In the genomic region with DNA sequence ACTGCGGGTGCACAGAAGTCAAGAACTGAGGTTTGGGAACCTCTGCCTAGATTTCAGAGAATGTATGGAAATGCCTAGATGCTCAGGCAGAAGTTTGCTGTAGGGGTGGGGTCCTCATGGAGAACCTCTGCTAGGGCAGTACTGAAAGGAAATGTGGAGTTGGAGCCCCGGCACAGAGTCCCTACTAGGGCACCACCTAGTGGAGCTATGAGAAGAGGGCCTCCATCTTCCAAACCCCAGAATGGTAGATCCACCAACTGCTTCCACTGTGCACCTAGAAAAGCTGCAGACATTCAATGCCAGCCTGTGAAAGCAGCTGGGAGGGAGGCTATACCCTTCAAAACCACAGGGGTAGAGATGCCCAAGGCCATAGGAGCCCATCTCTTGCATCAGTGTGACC, we compare ENCODE assay signal across 24 cellular contexts.
DNase-seq lines count a peak whose midpoint lies in the region; ATAC-seq, FAIRE-seq and TF ChIP-seq lines count a peak whose summit lies in the region.
"Had no signal": no experiment of that assay in that cellular context is flagged by ENCODE, and none has a peak within 500 bp of the region (broad histone marks: within the 10 kb centered on the region; RNA-seq: fewer than 3 reads in every experiment).

No MANE protein-coding gene starts in this region.

- H4K20me1 ChIP-seq in Karpas-422 (ENCODE audit: insufficient read depth, low read depth, low read length), result no peaks in the 10 kb centered on the region

- H3K4me3 ChIP-seq in Karpas-422 (ENCODE audit: low read length) (no peak overlapping the region), bronchial epithelial cell (ENCODE audit: low read depth, low read length) (no peak overlapping the region), gastrocnemius medialis (no peak overlapping the region)
- H3K4me3 ChIP-seq: esophagus muscularis mucosa, skin epidermis had no signal

- peaks cover 8% of the 10 kb centered on the region; the same call in 1 of the 2 replicates for H3K9me3 ChIP-seq in Karpas-422 (ENCODE audit: low read length)
- H3K9me3 ChIP-seq in gastrocnemius medialis, result no peaks in the 10 kb centered on the region
- H3K9me3 ChIP-seq: esophagus muscularis mucosa had no signal

- no peaks in the 10 kb centered on the region for H3K27me3 ChIP-seq in Karpas-422 (ENCODE audit: low read length)
- no peaks in the 10 kb centered on the region for H3K27me3 ChIP-seq in bronchial epithelial cell (ENCODE audit: control insufficient read depth, insufficient read depth, low read length)
- H3K27me3 ChIP-seq in gastrocnemius medialis, result no peaks in the 10 kb centered on the region
- H3K27me3 ChIP-seq: esophagus muscularis mucosa had no signal

- no peak overlapping the region for H2AFZ ChIP-seq in Karpas-422 (ENCODE audit: low read length)

- ATAC-seq in HG03039 (IDR thresholded peaks at IDR 0.05; ENCODE audit: unreplicated experiment), result no peak
- ATAC-seq in gastrocnemius medialis, result no peak
- ATAC-seq: HCT116; Right ventricle myocardium inferior; stimulated activated naive B cell treated with anti-CD40 and anti-IgM and Interleukin-4, amounts not matched to agents 10 μg/mL and 1 μg/mL and 100 μg/mL, for 72 hours; T-cell had no signal

- no peaks in the 10 kb centered on the region; the same call in 1 of the 2 replicates for H3K36me3 ChIP-seq in Karpas-422 (ENCODE audit: insufficient read depth, low read length)
- H3K36me3 ChIP-seq in bronchial epithelial cell (ENCODE audit: control insufficient read depth, insufficient read depth, low read length), result no peaks in the 10 kb centered on the region
- H3K36me3 ChIP-seq in gastrocnemius medialis, result no peaks in the 10 kb centered on the region
- H3K36me3 ChIP-seq: esophagus muscularis mucosa had no signal

- no peak for FAIRE-seq in bronchial epithelial cell (lab: Jason Lieb, UNC)
- FAIRE-seq: TTC549 had no signal

- no peak overlapping the region for H3K9ac ChIP-seq in Karpas-422 (ENCODE audit: low read length)

- TF ChIP-seq POLR2A in gastrocnemius medialis (IDR thresholded peaks at IDR 0.05), result no peak

- H3K4me1 ChIP-seq in Karpas-422 (ENCODE audit: low read length), result peaks cover 8% of the 10 kb centered on the region
- no peaks in the 10 kb centered on the region for H3K4me1 ChIP-seq in gastrocnemius medialis
- H3K4me1 ChIP-seq: esophagus muscularis mucosa had no signal

- H3K4me2 ChIP-seq in Karpas-422 (ENCODE audit: low read depth, low read length, poor library complexity, severe bottlenecking), result no peak overlapping the region

- intact Hi-C loops in gastrocnemius medialis (cut with DNase I; ENCODE audit: low total_unique reads), result no loop called here

- H3K27ac ChIP-seq in Karpas-422 (ENCODE audit: low read length) (no peak overlapping the region), gastrocnemius medialis (no peak overlapping the region)
- H3K27ac ChIP-seq: esophagus muscularis mucosa, skin epidermis had no signal

- H3K9me2 ChIP-seq in Karpas-422 (replicated peaks; ENCODE audit: insufficient read depth, low read length), result no peaks in the 10 kb centered on the region

- TF ChIP-seq CTCF in GM10266 (IDR thresholded peaks at IDR 0.05; ENCODE audit: control insufficient read depth, insufficient read depth, low read depth, missing control alignments) (peak; percentile 28), bronchial epithelial cell (IDR thresholded peaks at IDR 0.05; ENCODE audit: insufficient read depth, low read length, severe bottlenecking) (peak; percentile 16), gastrocnemius medialis (IDR thresholded peaks at IDR 0.05 in 4 of 5, conservative IDR thresholded peaks at IDR 0.05 in 1 of 5) (no peak)

- peak; percentile 2 to 15 for DNase-seq in AML-193 (lab: John Stamatoyannopoulos, UW)
- DNase-seq in GM10266 (ENCODE audit: extremely low spot score), result no peak
- peak; percentile 61 for DNase-seq in Karpas-422
- no peak for DNase-seq in bronchial epithelial cell (ENCODE audit: low read depth)
- no peak for DNase-seq in activated T-cell treated with anti-CD3 and anti-CD28 coated beads for 4 hours
- no peak for DNase-seq in gastrocnemius medialis
- DNase-seq in activated CD4-positive, CD25-positive, alpha-beta regulatory T cell (lab: John Stamatoyannopoulos, UW), result no peak
- DNase-seq: activated naive CD8-positive, alpha-beta T cell treated with anti-CD3 and anti-CD28 coated beads for 36 hours; CD8-positive, alpha-beta memory T cell; DMS79; effector memory CD4-positive, alpha-beta T cell; KG1; MV-4-11; NCI-H187; NCI-H69; stimulated activated CD4-positive, alpha-beta T cell treated with anti-CD3 and anti-CD28 coated beads, Interleukin-2, amount 100 ng/mL, for 24 hours; stimulated activated naive B cell treated with anti-CD40 and anti-IgM and Interleukin-4, amounts not matched to agents 10 μg/mL and 1 μg/mL and 100 μg/mL, for 72 hours; T-cell had no signal

- in situ Hi-C loops in gastrocnemius medialis (cut with MboI; ENCODE audit: low sequenced_read_pairs in 4 of 4), result no loop called here

- no peaks in the 10 kb centered on the region for H3K79me2 ChIP-seq in Karpas-422 (ENCODE audit: low read length)

Comparison
In these comparisons a context has a peak if more than half of its experiments do, and no peak if none do; other contexts are left out.
1. DNase-seq: peak in AML-193 (2 of 2) and Karpas-422 (single experiment); none in GM10266 (single experiment), bronchial epithelial cell (single experiment), activated T-cell treated with anti-CD3 and anti-CD28 coated beads for 4 hours (single experiment), gastrocnemius medialis (0 of 2) and activated CD4-positive, CD25-positive, alpha-beta regulatory T cell (0 of 4).
2. CTCF ChIP-seq: peak in GM10266 (single experiment) and bronchial epithelial cell (single experiment); none in gastrocnemius medialis (0 of 5).